ENCODE assay signal across 8 cellular contexts in the genomic region with DNA sequence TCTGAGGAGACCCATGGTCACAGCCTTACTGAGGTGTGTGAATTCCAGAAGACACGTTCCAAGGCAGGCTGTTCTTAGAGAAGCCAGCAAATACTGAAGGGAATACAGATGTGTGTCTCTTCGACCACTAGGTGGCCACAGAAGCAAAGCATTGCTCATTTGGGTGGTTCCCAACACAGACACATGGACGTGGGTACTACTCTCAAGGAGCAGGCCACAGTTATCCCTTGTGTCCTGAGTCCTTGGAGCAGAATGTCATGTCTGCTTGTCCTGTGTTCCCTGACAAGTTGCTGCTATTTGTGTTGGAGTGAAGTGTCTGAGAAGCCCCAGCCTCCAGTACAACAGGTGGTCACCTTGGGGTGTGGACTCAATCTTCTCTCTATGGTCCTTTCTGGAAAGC. TPM values are rescaled to one million over a fixed set of nuclear protein-coding genes. Genes with fewer than 3 reads are reported as not detected.
DNase-seq lines count a peak whose midpoint lies in the region; ATAC-seq and TF ChIP-seq lines count a peak whose summit lies in the region.

No MANE protein-coding gene starts in this region.

- H3K36me3 ChIP-seq in cardiac muscle cell = peaks cover 13% of the 10 kb centered on the region

- DNase-seq in NCI-H510A treated with DMSO at 0.1 percent for 48 hours (lab: John Stamatoyannopoulos, UW) = peak; percentile 28
- DNase-seq in NCI-H510A (lab: John Stamatoyannopoulos, UW) = no peak
- DNase-seq in LNCaP clone FGC (ENCODE audit: low read depth) = peak; percentile 69
- peak; percentile 72 for DNase-seq in SK-N-DZ (ENCODE audit: low spot score)
- DNase-seq in activated naive CD8-positive, alpha-beta T cell treated with anti-CD3 and anti-CD28 coated beads, Interleukin-2, amount 50 U/mL, for 16 hours (ENCODE audit: low read depth, low spot score) = peak; percentile 12
- DNase-seq in cardiac muscle cell (ENCODE audit: low read depth in 1 of 2, low spot score in 1 of 2) = peak; percentile 81 to 86
- DNase-seq in putamen (ENCODE audit: low spot score) = peak; percentile 83

- H3K9me3 ChIP-seq in cardiac muscle cell (ENCODE audit: low read depth) = no peaks in the 10 kb centered on the region

- H3K4me3 ChIP-seq in LNCaP clone FGC (ENCODE audit: low read depth, low read length) = no peak overlapping the region
- H3K4me3 ChIP-seq in cardiac muscle cell = no peak overlapping the region

- H3K27ac ChIP-seq in cardiac muscle cell = no peak overlapping the region

- no peaks in the 10 kb centered on the region for H3K4me1 ChIP-seq in cardiac muscle cell (ENCODE audit: low read depth)

- TF ChIP-seq CTCF in LNCaP clone FGC (IDR thresholded peaks at IDR 0.05; ENCODE audit: control insufficient read depth, extremely low read depth, insufficient read depth) = peak; percentile 97
- TF ChIP-seq CTCF in cardiac muscle cell (IDR thresholded peaks at IDR 0.05; ENCODE audit: low read depth, low read length) = peak; percentile 86

- H3K27me3 ChIP-seq in cardiac muscle cell = no peaks in the 10 kb centered on the region

- no peak for ATAC-seq in GM19023 (IDR thresholded peaks at IDR 0.05; ENCODE audit: unreplicated experiment)

RNA-seq across cellular contexts. Expression of gene HMOX2, which starts 30.3 kb away (rescaled TPM):
- 46.9 and 54.2 TPM in 2 replicates for polyA plus RNA-seq in SK-N-DZ (2014; cell fraction: cytosol; rRNA removed)
- polyA plus RNA-seq in SK-N-DZ (2014; cell fraction: nucleus; rRNA removed) = 27.5 and 32.0 TPM in 2 replicates
- 61.5 and 69.8 TPM in 2 replicates for total RNA-seq in cardiac muscle cell
- polyA plus RNA-seq in cardiac muscle cell = 83.7 and 101 TPM in 2 replicates

RNA-seq across cellular contexts. Expression of gene NMRAL1, which starts 32.0 kb away (rescaled TPM):
- 14.1 and 28.5 TPM in 2 replicates for polyA plus RNA-seq in SK-N-DZ (2014; cell fraction: cytosol; rRNA removed)
- polyA plus RNA-seq in SK-N-DZ (2014; cell fraction: nucleus; rRNA removed) = 17.0 and 17.7 TPM in 2 replicates
- 45.4 and 64.5 TPM in 2 replicates for total RNA-seq in cardiac muscle cell
- 32.4 and 46.9 TPM in 2 replicates for polyA plus RNA-seq in cardiac muscle cell

RNA-seq across cellular contexts. Expression of gene CDIP1, which starts 32.1 kb away (rescaled TPM):
- 29.1 and 33.1 TPM in 2 replicates for polyA plus RNA-seq in SK-N-DZ (2014; cell fraction: cytosol; rRNA removed)
- 11.1 and 15.7 TPM in 2 replicates for polyA plus RNA-seq in SK-N-DZ (2014; cell fraction: nucleus; rRNA removed)
- 46.4 and 55.8 TPM in 2 replicates for total RNA-seq in cardiac muscle cell
- polyA plus RNA-seq in cardiac muscle cell = 87.6 and 88.4 TPM in 2 replicates

RNA-seq across cellular contexts. Expression of gene C16orf96, which starts 49.7 kb away (rescaled TPM):
- 0.06 TPM in 1 of 2 replicates, not detected in the other for polyA plus RNA-seq in SK-N-DZ (2014; cell fraction: cytosol; rRNA removed)
- polyA plus RNA-seq in SK-N-DZ (2014; cell fraction: nucleus; rRNA removed) = 0.08 TPM in 1 of 2 replicates, not detected in the other
- 1.9 and 3.6 TPM in 2 replicates for total RNA-seq in cardiac muscle cell
- 0.24 and 0.39 TPM in 2 replicates for polyA plus RNA-seq in cardiac muscle cell
